Comparison of ENCODE assay signal across 1 cellular context in genomic region chr12:56078931-56079728, GRCh38.
A peak's percentile ranks its signal among the peaks of the same experiment; 100 is the strongest.
TF ChIP-seq lines count a peak whose summit lies in the region.

No MANE protein-coding gene starts in this region.

TF ChIP-seq in K562, 482 proteins besides CTCF, POLR2A, EP300 and RAD21 (continues in another document):
- TF ChIP-seq LCOR (CRISPR knock-in tag; IDR thresholded peaks at IDR 0.05) (no peak), CREB1 (IDR thresholded peaks at IDR 0.05) (0 out of 2 replicates have a peak, but pooled peaks have one; percentile 32), CREB1 (CRISPR knock-in tag; IDR thresholded peaks at IDR 0.05) (0 out of 2 replicates have a peak, but pooled peaks have one; percentile 26), HIVEP1 (CRISPR knock-in tag; IDR thresholded peaks at IDR 0.05) (no peak), ID3 (CRISPR knock-in tag; IDR thresholded peaks at IDR 0.05) (no peak), ID3 (tag; IDR thresholded peaks at IDR 0.05) (no peak), CGGBP1 (CRISPR knock-in tag; IDR thresholded peaks at IDR 0.05) (no peak), SREBF1 (IDR thresholded peaks at IDR 0.05; ENCODE audit: borderline replicate concordance, low read depth, low read length) (no peak), WHSC1 (IDR thresholded peaks at IDR 0.05; ENCODE audit: low read length) (no peak), NR2C1 (IDR thresholded peaks at IDR 0.05) (no peak), NR2C1 (tag; IDR thresholded peaks at IDR 0.05) (no peak), ZFP36 (IDR thresholded peaks at IDR 0.05; ENCODE audit: low read depth, low read length, partially characterized antibody) (no peak), KDM5B (IDR thresholded peaks at IDR 0.05; ENCODE audit: insufficient replicate concordance, low read depth, low read length) (peak; percentile 5), ZNF79 (CRISPR knock-in tag; IDR thresholded peaks at IDR 0.05; ENCODE audit: low read depth) (no peak), XRCC5 (IDR thresholded peaks at IDR 0.05; ENCODE audit: low read depth, low read length) (peak; percentile 49; the same call in 1 of the 2 replicates), ZNF589 (CRISPR knock-in tag; IDR thresholded peaks at IDR 0.05; ENCODE audit: low read depth) (0 out of 2 replicates have a peak, but pooled peaks have one; percentile 43), ZBTB43 (CRISPR knock-in tag; IDR thresholded peaks at IDR 0.05) (no peak), HMGN3 (IDR thresholded peaks at IDR 0.05; ENCODE audit: borderline replicate concordance, extremely low read depth, insufficient read length, low read depth, low read length) (peak; percentile 79), AFF4 (CRISPR knock-in tag; IDR thresholded peaks at IDR 0.05) (0 out of 2 replicates have a peak, but pooled peaks have one; percentile 16), ZNF3 (CRISPR knock-in tag; IDR thresholded peaks at IDR 0.05) (no peak), ZFX (CRISPR knock-in tag; IDR thresholded peaks at IDR 0.05) (0 out of 2 replicates have a peak, but pooled peaks have one; percentile 19), HMG20B (CRISPR knock-in tag; IDR thresholded peaks at IDR 0.05) (no peak), CXXC5 (CRISPR knock-in tag; IDR thresholded peaks at IDR 0.05) (peak; percentile 5), GTF2F1 (IDR thresholded peaks at IDR 0.05; ENCODE audit: low read depth, low read length) (no peak), TEAD1 (CRISPR knock-in tag; IDR thresholded peaks at IDR 0.05) (no peak), DLX4 (CRISPR knock-in tag; IDR thresholded peaks at IDR 0.05) (no peak), ZNF212 (CRISPR knock-in tag; IDR thresholded peaks at IDR 0.05) (no peak), SAFB (IDR thresholded peaks at IDR 0.05; ENCODE audit: borderline replicate concordance, low read depth, low read length) (0 out of 2 replicates have a peak, but pooled peaks have one; percentile 40), E2F5 (CRISPR knock-in tag; IDR thresholded peaks at IDR 0.05) (no peak), NFIC (IDR thresholded peaks at IDR 0.05) (peak; percentile 48), ZNF12 (CRISPR knock-in tag; IDR thresholded peaks at IDR 0.05) (no peak), TARDBP (IDR thresholded peaks at IDR 0.05) (peak; percentile 59; the same call in 1 of the 2 replicates), ZNF23 (CRISPR knock-in tag; IDR thresholded peaks at IDR 0.05) (no peak), ZSCAN32 (CRISPR knock-in tag; IDR thresholded peaks at IDR 0.05) (peak; percentile 69), NEUROD1 (IDR thresholded peaks at IDR 0.05; ENCODE audit: borderline replicate concordance, low read depth, low read length, partially characterized antibody) (no peak), CBX8 (IDR thresholded peaks at IDR 0.05; ENCODE audit: borderline replicate concordance, extremely low read depth, low read depth, low read length, poor library complexity, severe bottlenecking) (no peak), GABPB1 (CRISPR knock-in tag; IDR thresholded peaks at IDR 0.05) (peak; percentile 41; the same call in 1 of the 2 replicates), SRF (CRISPR knock-in tag; IDR thresholded peaks at IDR 0.05) (0 out of 4 replicates have a peak, but pooled peaks of 1 of the 2 experiments have one; percentile 18), ZFP1 (CRISPR knock-in tag; IDR thresholded peaks at IDR 0.05) (no peak), TCF7 (IDR thresholded peaks at IDR 0.05; ENCODE audit: borderline replicate concordance) (no peak), MBD1 (CRISPR knock-in tag; IDR thresholded peaks at IDR 0.05) (peak; percentile 82; the same call in 1 of the 2 replicates), RBM17 (IDR thresholded peaks at IDR 0.05; ENCODE audit: borderline replicate concordance, low read depth, low read length) (no peak), ZNF644 (tag; IDR thresholded peaks at IDR 0.05; ENCODE audit: low read depth) (no peak), NR1H2 (CRISPR knock-in tag; IDR thresholded peaks at IDR 0.05) (no peak), ZBTB11 (CRISPR knock-in tag; IDR thresholded peaks at IDR 0.05) (peak in 1 of 3 experiments; percentile 30; a peak in 1 of 6 replicates), ZNF695 (CRISPR knock-in tag; IDR thresholded peaks at IDR 0.05) (no peak), CUX1 (CRISPR knock-in tag; IDR thresholded peaks at IDR 0.05) (no peak), HNRNPUL1 (IDR thresholded peaks at IDR 0.05; ENCODE audit: low read length) (no peak), E2F6 (IDR thresholded peaks at IDR 0.05; ENCODE audit: borderline replicate concordance in 1 of 2, extremely low read depth in 1 of 2, insufficient read depth in 1 of 2, insufficient read length in 1 of 2, low read depth in 1 of 2, low read length in 1 of 2, poor library complexity in 1 of 2, severe bottlenecking in 1 of 2) (peak in 1 of 2 experiments; percentile 39)
